ENCODE assay signal across 29 cellular contexts in the genomic region with DNA sequence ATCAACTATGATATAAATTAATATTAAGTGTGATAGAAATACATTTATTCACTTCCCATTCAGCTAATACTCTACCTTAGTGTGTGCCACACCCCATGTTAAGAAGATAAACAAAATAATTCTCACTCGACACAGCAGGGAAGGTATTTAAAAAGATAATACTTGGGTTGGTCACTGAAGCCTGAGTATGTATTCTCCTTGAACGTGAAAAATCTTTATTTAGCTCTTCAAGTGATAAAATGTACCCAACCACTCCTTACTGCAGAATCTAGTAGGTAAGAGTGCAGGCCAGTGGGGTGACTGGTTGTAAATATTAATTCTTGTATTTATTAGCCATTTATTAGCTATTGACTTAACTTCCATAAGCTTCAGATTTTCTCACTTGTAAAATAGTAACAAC.
"Had no signal": no experiment of that assay in that cellular context is flagged by ENCODE, and none has a peak within 500 bp of the region (broad histone marks: within the 10 kb centered on the region; RNA-seq: fewer than 3 reads in every experiment).

No MANE protein-coding gene starts in this region.

- H3K27me3 ChIP-seq: neural progenitor cell, ovary, right lobe of liver, sigmoid colon, spleen, thyroid gland, tibial nerve, upper lobe of left lung, uterus had no signal

- H3K36me3 ChIP-seq: neural progenitor cell, ovary, right lobe of liver, sigmoid colon, spleen, thoracic aorta, thyroid gland, tibial nerve, upper lobe of left lung, uterus had no signal

- H3K4me1 ChIP-seq: parathyroid adenoma, psoas muscle, right lobe of liver, spleen, thyroid gland, tibial nerve, upper lobe of left lung, uterus had no signal

- H3K27ac ChIP-seq: neural progenitor cell, ovary, parathyroid adenoma, psoas muscle, right lobe of liver, sigmoid colon, spleen, thoracic aorta, thyroid gland, tibial nerve, upper lobe of left lung, uterus had no signal

- H3K9me3 ChIP-seq: ovary, sigmoid colon, thoracic aorta, thyroid gland, upper lobe of left lung, uterus had no signal

- H2AFZ ChIP-seq: neural progenitor cell, parathyroid adenoma had no signal

- H3K9ac ChIP-seq: neural progenitor cell, parathyroid adenoma had no signal

- DNase-seq: naive thymus-derived CD4-positive, alpha-beta T cell; natural killer cell; occipital lobe; ovary; posterior cingulate gyrus; psoas muscle; right cardiac atrium; right lobe of liver; sigmoid colon; spleen; stimulated activated CD4-positive, alpha-beta T cell treated with anti-CD3 and anti-CD28 coated beads, Interleukin-12 subunit alpha, Interleukin-12 subunit beta, amount 100 ng/mL, for 4 hours; stimulated activated CD4-positive, alpha-beta T cell treated with anti-CD3 and anti-CD28 coated beads, Interleukin-1b, Interleukin-23, amount 100 ng/mL, for 48 hours; stimulated activated CD4-positive, alpha-beta T cell treated with anti-CD3 and anti-CD28 coated beads, Interleukin-4, amount 100 ng/mL, for 1 hour; stimulated activated CD4-positive, alpha-beta T cell treated with anti-CD3 and anti-CD28 coated beads, Interleukin-4, amount 100 ng/mL, for 4 hours; stimulated activated CD8-positive, alpha-beta memory T cell treated with anti-CD3 and anti-CD28 coated beads, Interleukin-4, amount 100 ng/mL, for 48 hours; stimulated activated naive CD4-positive, alpha-beta T cell; stimulated activated naive CD8-positive, alpha-beta T cell treated with anti-CD3 and anti-CD28 coated beads, Interleukin-15, amount 100 ng/mL, for 72 hours; stimulated activated naive CD8-positive, alpha-beta T cell treated with anti-CD3 and anti-CD28 coated beads, Interleukin-15, Interleukin-2, amounts not matched to agents 100 U/mL and 50 U/mL, for 24 hours; substantia nigra; thyroid gland; trophoblast cell; uterus had no signal

- H3K4me3 ChIP-seq: neural progenitor cell, ovary, psoas muscle, right lobe of liver, sigmoid colon, smooth muscle cell, spleen, thoracic aorta, thyroid gland, tibial nerve, upper lobe of left lung, uterus had no signal

- ATAC-seq: naive thymus-derived CD4-positive, alpha-beta T cell; natural killer cell; psoas muscle; right cardiac atrium; right lobe of liver; stimulated activated memory B cell treated with anti-CD40 and anti-IgM and Interleukin-4, amounts not matched to agents 10 μg/mL and 1 μg/mL and 100 μg/mL, for 72 hours; stimulated activated naive CD8-positive, alpha-beta T cell treated with anti-CD3 and anti-CD28 coated beads, Interleukin-15, amount 100 ng/mL, for 72 hours; stimulated activated naive CD8-positive, alpha-beta T cell treated with anti-CD3 and anti-CD28 coated beads, Interleukin-15, Interleukin-2, amounts not matched to agents 100 U/mL and 50 U/mL, for 24 hours had no signal

- H3K4me2 ChIP-seq: neural progenitor cell, smooth muscle cell had no signal
